Comparison of ENCODE assay signal across 1 cellular context in genomic region chr11:9347100-9347499, GRCh38.
TF ChIP-seq lines count a peak whose summit lies in the region.

No MANE protein-coding gene starts in this region.

TF ChIP-seq in HCT116, 20 proteins besides CTCF, POLR2A, EP300 and RAD21 (continued from another document):
- TF ChIP-seq ATF3 (IDR thresholded peaks at IDR 0.05) (no peak), EGR1 (IDR thresholded peaks at IDR 0.05; ENCODE audit: low read depth) (no peak), SP1 (IDR thresholded peaks at IDR 0.05; ENCODE audit: low read depth) (no peak), FOSL1 (IDR thresholded peaks at IDR 0.05; ENCODE audit: low read depth) (no peak), SIN3A (IDR thresholded peaks at IDR 0.05; ENCODE audit: low read depth) (no peak), YY1 (IDR thresholded peaks at IDR 0.05; ENCODE audit: extremely low read depth, insufficient replicate concordance, low read depth, low read length) (no peak), JUND (IDR thresholded peaks at IDR 0.05) (no peak), ZNF274 (IDR thresholded peaks at IDR 0.05; ENCODE audit: low read depth, low read length) (no peak), CEBPB (IDR thresholded peaks at IDR 0.05; ENCODE audit: low read depth) (no peak), ZFX (IDR thresholded peaks at IDR 0.05) (no peak), EZH2phosphoT487 (IDR thresholded peaks at IDR 0.05; ENCODE audit: borderline replicate concordance) (no peak)
